In the genomic region with DNA sequence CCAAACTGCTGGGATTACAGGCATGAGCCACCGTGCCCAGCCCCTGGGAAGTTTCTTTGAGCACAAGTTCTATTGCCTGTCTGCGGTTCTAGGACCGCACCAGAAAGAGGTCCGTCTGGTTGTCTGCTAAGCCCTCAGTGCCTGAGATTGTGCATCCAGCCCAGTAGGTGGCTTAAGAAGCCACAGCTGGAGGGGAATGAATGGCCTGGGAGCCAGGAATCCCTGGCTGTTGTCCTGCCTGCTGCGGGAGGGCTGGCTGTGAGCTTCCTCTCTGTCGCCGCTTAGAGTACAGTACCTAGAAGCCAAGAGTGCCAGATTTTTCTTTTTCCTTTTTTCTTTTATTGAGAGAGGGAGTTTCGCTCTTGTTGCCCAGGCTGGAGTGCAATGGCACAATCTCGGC, we compare ENCODE assay signal across 25 cellular contexts.
"Had no signal": no experiment of that assay in that cellular context is flagged by ENCODE, and none has a peak within 500 bp of the region (broad histone marks: within the 10 kb centered on the region; RNA-seq: fewer than 3 reads in every experiment).

No MANE protein-coding gene starts in this region.

- H3K27me3 Mint-ChIP-seq: activated naive CD8-positive, alpha-beta T cell treated with anti-CD3 and anti-CD28 coated beads, Interleukin-2, amount 10 ng/mL, durations not matched to agents 7 days and 5 days; effector memory CD8-positive, alpha-beta T cell; progenitor cell of endocrine pancreas; stimulated activated memory B cell treated with anti-CD40 and anti-IgM and Interleukin-4, amounts not matched to agents 10 μg/mL and 1 μg/mL and 100 μg/mL, for 72 hours had no signal

- H3K36me3 Mint-ChIP-seq: immature natural killer cell had no signal

- DNase-seq: activated CD4-positive, alpha-beta T cell treated with anti-CD3 and anti-CD28 coated beads for 48 hours; activated CD4-positive, alpha-beta T cell treated with anti-CD3 and anti-CD28 coated beads, Interleukin-2, amount 50 U/mL, for 48 hours; activated CD8-positive, alpha-beta memory T cell treated with anti-CD3 and anti-CD28 coated beads for 24 hours; activated gamma-delta T cell; activated naive CD4-positive, alpha-beta T cell treated with anti-CD3 and anti-CD28 coated beads, Interleukin-2, amount 10 ng/mL, durations not matched to agents 7 days and 5 days; activated naive CD8-positive, alpha-beta T cell treated with anti-CD3 and anti-CD28 coated beads, Interleukin-2, amount 10 ng/mL, durations not matched to agents 7 days and 5 days; amniotic stem cell; caudate nucleus; cortex of kidney; effector memory CD8-positive, alpha-beta T cell; foreskin fibroblast; head of caudate nucleus; hippocampal formation; immature natural killer cell; ovary; sigmoid colon; small intestine; stimulated activated CD4-positive, alpha-beta T cell treated with anti-CD3 and anti-CD28 coated beads, Interleukin-4, amount 100 ng/mL, for 24 hours; stomach; thyroid gland; upper lobe of left lung had no signal

- H3K4me3 ChIP-seq: ovary, sigmoid colon, stomach, thyroid gland, upper lobe of left lung, vagina had no signal

- ATAC-seq: effector memory CD8-positive, alpha-beta T cell; stimulated activated memory B cell treated with anti-CD40 and anti-IgM and Interleukin-4, amounts not matched to agents 10 μg/mL and 1 μg/mL and 100 μg/mL, for 72 hours had no signal

- H3K4me3 Mint-ChIP-seq: activated naive CD4-positive, alpha-beta T cell treated with anti-CD3 and anti-CD28 coated beads, Interleukin-2, amount 10 ng/mL, durations not matched to agents 7 days and 5 days; activated naive CD8-positive, alpha-beta T cell treated with anti-CD3 and anti-CD28 coated beads, Interleukin-2, amount 10 ng/mL, durations not matched to agents 7 days and 5 days; effector memory CD8-positive, alpha-beta T cell; immature natural killer cell; nephron; stimulated activated memory B cell treated with anti-CD40 and anti-IgM and Interleukin-4, amounts not matched to agents 10 μg/mL and 1 μg/mL and 100 μg/mL, for 72 hours had no signal

- H3K27ac Mint-ChIP-seq: activated naive CD4-positive, alpha-beta T cell treated with anti-CD3 and anti-CD28 coated beads, Interleukin-2, amount 10 ng/mL, durations not matched to agents 7 days and 5 days; activated naive CD8-positive, alpha-beta T cell treated with anti-CD3 and anti-CD28 coated beads, Interleukin-2, amount 10 ng/mL, durations not matched to agents 7 days and 5 days; effector memory CD8-positive, alpha-beta T cell; nephron; progenitor cell of endocrine pancreas; stimulated activated memory B cell treated with anti-CD40 and anti-IgM and Interleukin-4, amounts not matched to agents 10 μg/mL and 1 μg/mL and 100 μg/mL, for 72 hours had no signal

- H3K9me3 Mint-ChIP-seq: activated naive CD4-positive, alpha-beta T cell treated with anti-CD3 and anti-CD28 coated beads, Interleukin-2, amount 10 ng/mL, durations not matched to agents 7 days and 5 days; activated naive CD8-positive, alpha-beta T cell treated with anti-CD3 and anti-CD28 coated beads, Interleukin-2, amount 10 ng/mL, durations not matched to agents 7 days and 5 days; effector memory CD8-positive, alpha-beta T cell; immature natural killer cell; nephron; stimulated activated memory B cell treated with anti-CD40 and anti-IgM and Interleukin-4, amounts not matched to agents 10 μg/mL and 1 μg/mL and 100 μg/mL, for 72 hours had no signal
